ENCODE assay signal across 8 cellular contexts in genomic region chr9:130693426-130694191, GRCh38. TPM values are rescaled to one million over a fixed set of nuclear protein-coding genes. Genes with fewer than 3 reads are reported as not detected.
DNase-seq lines count a peak whose midpoint lies in the region; ATAC-seq and TF ChIP-seq lines count a peak whose summit lies in the region.

A gene with protein sequence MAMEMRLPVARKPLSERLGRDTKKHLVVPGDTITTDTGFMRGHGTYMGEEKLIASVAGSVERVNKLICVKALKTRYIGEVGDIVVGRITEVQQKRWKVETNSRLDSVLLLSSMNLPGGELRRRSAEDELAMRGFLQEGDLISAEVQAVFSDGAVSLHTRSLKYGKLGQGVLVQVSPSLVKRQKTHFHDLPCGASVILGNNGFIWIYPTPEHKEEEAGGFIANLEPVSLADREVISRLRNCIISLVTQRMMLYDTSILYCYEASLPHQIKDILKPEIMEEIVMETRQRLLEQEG (plus strand): TSS chr9:130693780. CDS start chr9:130693792, 12 bp downstream.

- H3K27me3 ChIP-seq in left ventricle myocardium inferior (ENCODE audit: low read depth) (no peaks in the 10 kb centered on the region), prostate gland (replicated peaks; ENCODE audit: insufficient read depth) (no peaks in the 10 kb centered on the region)

- H3K4me1 ChIP-seq in left ventricle myocardium inferior = peaks cover 33% of the 10 kb centered on the region
- no peaks in the 10 kb centered on the region for H3K4me1 ChIP-seq in prostate gland (replicated peaks)

- H3K27me3 Mint-ChIP-seq in T-helper 17 cell = no peaks in the 10 kb centered on the region

- peaks cover 42% of the 10 kb centered on the region for H3K4me1 Mint-ChIP-seq in T-helper 17 cell

- peak within 1 kb of the TSS; percentile 94 for H3K27ac Mint-ChIP-seq in T-helper 17 cell

- H3K36me3 ChIP-seq in left ventricle myocardium inferior (peaks cover 35% of the 10 kb centered on the region), prostate gland (no peaks in the 10 kb centered on the region)

- H3K4me3 Mint-ChIP-seq in T-helper 17 cell = peak within 1 kb of the TSS; percentile 97

- peak; percentile 73 to 79 for DNase-seq in NCI-H187 (lab: John Stamatoyannopoulos, UW)
- DNase-seq in T-helper 17 cell = peak; percentile 82 to 96 (median 94)
- peak; percentile 56 to 99 (median 95) for DNase-seq in amygdala (lab: John Stamatoyannopoulos, UW)
- peak; percentile 99 for DNase-seq in left ventricle myocardium inferior
- DNase-seq in prostate gland (ENCODE audit: low spot score) = peak; percentile 98
- DNase-seq in ureter (ENCODE audit: low spot score) = peak; percentile 99

- TF ChIP-seq CTCF in left ventricle myocardium inferior (IDR thresholded peaks at IDR 0.05; ENCODE audit: borderline replicate concordance) (no peak), prostate gland (IDR thresholded peaks at IDR 0.05) (peak in 1 of 4 experiments; percentile 27)

- H3K36me3 Mint-ChIP-seq in T-helper 17 cell (ENCODE audit: low read depth) = peaks cover 11% of the 10 kb centered on the region

- H3K9me3 ChIP-seq in T-helper 17 cell (ENCODE audit: control insufficient read depth, low read length, poor library complexity, severe bottlenecking) (no peaks in the 10 kb centered on the region), left ventricle myocardium inferior (replicated peaks) (no peaks in the 10 kb centered on the region), prostate gland (no peaks in the 10 kb centered on the region)

- 0% methylated on average over 40 of the region's 40 CpGs for WGBS in prostate gland

- intact Hi-C loops in left ventricle myocardium inferior (cut with micrococcal nuclease) = no loop called here
- intact Hi-C loops in prostate gland (cut with DNase I) = no loop called here

- H3K4me3 ChIP-seq in left ventricle myocardium inferior (peak within 1 kb of the TSS; percentile 87), prostate gland (peak within 1 kb of the TSS; percentile 51 to 56)

- peak; percentile 73 for ATAC-seq in GM18499 (IDR thresholded peaks at IDR 0.05; ENCODE audit: insufficient read depth, unreplicated experiment)
- peak; percentile 89 for ATAC-seq in HG02938 (IDR thresholded peaks at IDR 0.05; ENCODE audit: unreplicated experiment)
- peak; percentile 99 for ATAC-seq in T-helper 17 cell

- peak within 1 kb of the TSS; percentile 80 for H3K27ac ChIP-seq in left ventricle myocardium inferior (replicated peaks)
- H3K27ac ChIP-seq in prostate gland = peak within 1 kb of the TSS; percentile 38 to 59

- TF ChIP-seq POLR2A in prostate gland (IDR thresholded peaks at IDR 0.05) = peak; percentile 62

RNA-seq across cellular contexts. Expression of the gene that starts here (rescaled TPM):
- total RNA-seq in T-helper 17 cell (10 to 100 TPM; 44.0 to 54.3 TPM), left ventricle myocardium inferior (12.0 TPM), prostate gland (10 to 100 TPM; 18.4 to 22.7 TPM), ureter (29.7 TPM)

Comparison
In these comparisons a context has a peak if more than half of its experiments do, and no peak if none do; other contexts are left out.
1. Peak in every context shown above with its lines: DNase-seq, ATAC-seq, H3K4me3 ChIP-seq and H3K27ac ChIP-seq.